ENCODE assay signal across 24 cellular contexts in genomic region chr4:4730214-4730613, GRCh38.
"Had no signal": no experiment of that assay in that cellular context is flagged by ENCODE, and none has a peak within 500 bp of the region (broad histone marks: within the 10 kb centered on the region; RNA-seq: fewer than 3 reads in every experiment).

No MANE protein-coding gene starts in this region.

- H3K9ac ChIP-seq: neural progenitor cell had no signal

- H3K36me3 ChIP-seq: colonic mucosa, gastroesophageal sphincter, left ventricle myocardium inferior, lower lobe of right lung, neural progenitor cell, ovary, suprapubic skin, thyroid gland, uterus had no signal

- H3K9me3 ChIP-seq: colonic mucosa, suprapubic skin, thyroid gland had no signal

- H3K27me3 ChIP-seq: colonic mucosa, gastroesophageal sphincter, neural progenitor cell, ovary, suprapubic skin, thyroid gland, uterus had no signal

- H3K27ac ChIP-seq: colonic mucosa, gastroesophageal sphincter, left ventricle myocardium inferior, lower lobe of right lung, neural progenitor cell, ovary, suprapubic skin, thyroid gland had no signal

- H3K4me2 ChIP-seq: neural progenitor cell, smooth muscle cell had no signal

- DNase-seq: colonic mucosa; effector CD4-positive, alpha-beta T cell; foreskin fibroblast; glutamatergic neuron; immature natural killer cell; kidney; left cardiac atrium; left ventricle myocardium inferior; lower lobe of right lung; mucosa of descending colon; naive thymus-derived CD8-positive, alpha-beta T cell; nucleus accumbens; ovary; right cardiac atrium; stimulated activated CD4-positive, alpha-beta T cell treated with anti-CD3 and anti-CD28 coated beads, Interleukin-2, amount 100 ng/mL, for 48 hours; stimulated activated naive CD8-positive, alpha-beta T cell treated with anti-CD3 and anti-CD28 coated beads, Interleukin-15, Interleukin-2, amounts not matched to agents 100 U/mL and 50 U/mL, for 24 hours; thyroid gland had no signal

- H2AFZ ChIP-seq: neural progenitor cell had no signal

- H3K27ac Mint-ChIP-seq: immature natural killer cell; memory B cell; naive thymus-derived CD8-positive, alpha-beta T cell; neural progenitor cell; type B pancreatic cell had no signal

- H3K4me3 ChIP-seq: colonic mucosa, gastroesophageal sphincter, left ventricle myocardium inferior, lower lobe of right lung, mucosa of descending colon, neural progenitor cell, ovary, smooth muscle cell, suprapubic skin, thyroid gland, uterus had no signal

- ATAC-seq: gastroesophageal sphincter; left cardiac atrium; lower lobe of right lung; mucosa of descending colon; naive thymus-derived CD8-positive, alpha-beta T cell; right cardiac atrium; stimulated activated naive CD8-positive, alpha-beta T cell treated with anti-CD3 and anti-CD28 coated beads, Interleukin-15, Interleukin-2, amounts not matched to agents 100 U/mL and 50 U/mL, for 24 hours had no signal

- H3K4me3 Mint-ChIP-seq: immature natural killer cell; memory B cell; naive thymus-derived CD8-positive, alpha-beta T cell; neural progenitor cell; type B pancreatic cell had no signal

- H3K4me1 ChIP-seq: colonic mucosa, gastroesophageal sphincter, left ventricle myocardium inferior, lower lobe of right lung, neural progenitor cell, suprapubic skin, thyroid gland, uterus had no signal

- H3K4me1 Mint-ChIP-seq: immature natural killer cell; memory B cell; naive thymus-derived CD8-positive, alpha-beta T cell; neural progenitor cell had no signal
